In the genomic region with DNA sequence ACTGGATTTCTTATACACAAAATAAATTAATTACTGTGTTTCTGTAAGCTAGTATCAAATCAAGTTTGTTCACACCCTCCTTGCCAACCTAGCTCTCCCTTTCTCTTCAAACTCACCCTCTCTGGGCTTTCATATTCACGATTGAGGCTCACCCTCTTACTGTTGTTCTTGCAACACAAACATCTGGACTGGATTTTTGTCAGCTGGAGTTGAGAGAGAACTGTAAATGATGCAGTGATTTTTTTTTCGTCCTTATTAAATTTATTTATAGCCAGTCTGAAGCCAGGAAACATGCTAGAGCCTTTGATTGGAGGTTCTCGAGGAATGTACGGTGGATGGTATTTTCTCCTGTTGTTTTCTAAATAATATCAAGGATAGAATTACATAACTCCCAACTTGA, we compare ENCODE assay signal across 11 cellular contexts.
DNase-seq lines count a peak whose midpoint lies in the region; TF ChIP-seq lines count a peak whose summit lies in the region.
"Had no signal": no experiment of that assay in that cellular context is flagged by ENCODE, and none has a peak within 500 bp of the region (broad histone marks: within the 10 kb centered on the region; RNA-seq: fewer than 3 reads in every experiment).

No MANE protein-coding gene starts in this region.

- H3K4me2 ChIP-seq in mammary epithelial cell (ENCODE audit: insufficient read depth, low read depth, low read length) (no peak overlapping the region), fibroblast of lung (ENCODE audit: extremely low read depth, insufficient read depth, low read length) (peak overlapping the region; percentile 28)
- H3K4me2 ChIP-seq: BLaER1 had no signal

- H3K4me1 ChIP-seq in breast epithelium (peaks cover 4 to 15% of the 10 kb centered on the region in 2 donors), mammary epithelial cell (ENCODE audit: insufficient read depth, low read length) (no peaks in the 10 kb centered on the region), fibroblast of lung (ENCODE audit: control insufficient read depth, extremely low read depth, insufficient read depth, low read length) (peaks cover 3% of the 10 kb centered on the region)

- H3K79me2 ChIP-seq in mammary epithelial cell (ENCODE audit: insufficient read depth, low read length) (no peaks in the 10 kb centered on the region), fibroblast of lung (ENCODE audit: control insufficient read depth, insufficient read depth, low read length) (no peaks in the 10 kb centered on the region)

- H2AFZ ChIP-seq in mammary epithelial cell (ENCODE audit: low read depth, low read length) (no peak overlapping the region), fibroblast of lung (ENCODE audit: low read length) (no peak overlapping the region)

- H4K20me1 ChIP-seq in mammary epithelial cell (ENCODE audit: insufficient read depth, low read length) (no peaks in the 10 kb centered on the region), fibroblast of lung (ENCODE audit: control insufficient read depth, extremely low read depth, insufficient read depth, low read length) (no peaks in the 10 kb centered on the region)
- H4K20me1 ChIP-seq: BLaER1 had no signal

- peaks cover 54% of the 10 kb centered on the region for H3K4me1 Mint-ChIP-seq in neural crest cell
- H3K4me1 Mint-ChIP-seq in T-helper 2 cell treated with Interferon-gamma antibody and Interleukin-4, amounts not matched to agents 5 μg/mL and 100 μg/mL, for 36 hours (ENCODE audit: low read depth), result peaks cover 3% of the 10 kb centered on the region
- peaks cover 7% of the 10 kb centered on the region for H3K4me1 Mint-ChIP-seq in activated T-helper 2 cell treated with anti-CD3 and anti-CD28 coated beads, Interferon-gamma antibody, Interleukin-2, Interleukin-4, amounts not matched to agents 10 μg/mL and 5 μg/mL and 100 μg/mL, durations not matched to agents 14 hours and 24 hours and 36 hours (ENCODE audit: low read depth)

- H3K27ac ChIP-seq in breast epithelium (peak overlapping the region; percentile 67 to 80), mammary epithelial cell (ENCODE audit: insufficient read depth, low read depth, low read length) (no peak overlapping the region), fibroblast of lung (ENCODE audit: insufficient read depth, low read length) (peak overlapping the region; percentile 26)
- H3K27ac ChIP-seq: BLaER1 had no signal

- peaks cover 3% of the 10 kb centered on the region for H3K9me3 Mint-ChIP-seq in neural crest cell
- H3K9me3 Mint-ChIP-seq in T-helper 2 cell treated with Interferon-gamma antibody and Interleukin-4, amounts not matched to agents 5 μg/mL and 100 μg/mL, for 36 hours, result peaks cover 3% of the 10 kb centered on the region
- H3K9me3 Mint-ChIP-seq in activated T-helper 2 cell treated with anti-CD3 and anti-CD28 coated beads, Interferon-gamma antibody, Interleukin-2, Interleukin-4, amounts not matched to agents 10 μg/mL and 5 μg/mL and 100 μg/mL, durations not matched to agents 14 hours and 24 hours and 36 hours, result no peaks in the 10 kb centered on the region
- H3K9me3 Mint-ChIP-seq: effector memory CD8-positive, alpha-beta T cell had no signal

- TF ChIP-seq CTCF in breast epithelium (IDR thresholded peaks at IDR 0.05) (no peak), mammary epithelial cell (conservative IDR thresholded peaks at IDR 0.05 in 1 of 2, IDR thresholded peaks at IDR 0.05 in 1 of 2; ENCODE audit: extremely low read depth in 1 of 2, insufficient read depth in 1 of 2, low read depth in 1 of 2, low read length in 2 of 2) (no peak), fibroblast of lung (conservative IDR thresholded peaks at IDR 0.05 in 1 of 2, IDR thresholded peaks at IDR 0.05 in 1 of 2; ENCODE audit: low read depth in 1 of 2, low read length in 2 of 2) (no peak), neural crest cell (conservative IDR thresholded peaks at IDR 0.05) (no peak)

- BruUV-seq in mammary epithelial cell (replicated peaks; lab: Mats Ljungman, UMichigan), result no TSS peak

- H3K36me3 ChIP-seq in breast epithelium, result no peaks in the 10 kb centered on the region
- no peaks in the 10 kb centered on the region for H3K36me3 ChIP-seq in mammary epithelial cell (ENCODE audit: insufficient read depth, low read length)
- H3K36me3 ChIP-seq in fibroblast of lung (ENCODE audit: control insufficient read depth, insufficient read depth, low read length), result no peaks in the 10 kb centered on the region

- no peak for TF ChIP-seq POLR2A in breast epithelium (IDR thresholded peaks at IDR 0.05)

- H3K27ac Mint-ChIP-seq in neural crest cell (ENCODE audit: unreplicated experiment), result no peak overlapping the region
- no peak overlapping the region for H3K27ac Mint-ChIP-seq in T-helper 2 cell treated with Interferon-gamma antibody and Interleukin-4, amounts not matched to agents 5 μg/mL and 100 μg/mL, for 36 hours
- no peak overlapping the region for H3K27ac Mint-ChIP-seq in activated T-helper 2 cell treated with anti-CD3 and anti-CD28 coated beads, Interferon-gamma antibody, Interleukin-2, Interleukin-4, amounts not matched to agents 10 μg/mL and 5 μg/mL and 100 μg/mL, durations not matched to agents 14 hours and 24 hours and 36 hours
- H3K27ac Mint-ChIP-seq: effector memory CD8-positive, alpha-beta T cell had no signal

- DNase-seq in breast epithelium (ENCODE audit: low spot score in 2 of 2), result no peak
- DNase-seq in mammary epithelial cell, result no peak
- peak in 1 of 2 donors; percentile 90 for DNase-seq in fibroblast of lung (ENCODE audit: low read depth in 2 of 2)
- no peak for DNase-seq in neural crest cell (ENCODE audit: low read depth, low spot score)
- DNase-seq in activated CD4-positive, alpha-beta T cell treated with anti-CD3 and anti-CD28 coated beads for 4 hours, result no peak
- DNase-seq in T-helper 2 cell treated with Interferon-gamma antibody and Interleukin-4, amounts not matched to agents 5 μg/mL and 100 μg/mL, for 36 hours (ENCODE audit: low spot score), result no peak
- no peak for DNase-seq in NCI-H2081 treated with DMSO at 0.1 percent for 48 hours (lab: John Stamatoyannopoulos, UW)
- no peak for DNase-seq in activated T-helper 2 cell treated with anti-CD3 and anti-CD28 coated beads, Interferon-gamma antibody, Interleukin-2, Interleukin-4, amounts not matched to agents 10 μg/mL and 5 μg/mL and 100 μg/mL, durations not matched to agents 14 hours and 24 hours and 36 hours (ENCODE audit: low spot score)
- DNase-seq: activated effector memory CD4-positive, alpha-beta T cell treated with anti-CD3 and anti-CD28 coated beads, Interleukin-2, amount 50 U/mL, for 16 hours; effector memory CD8-positive, alpha-beta T cell had no signal

- H3K4me3 ChIP-seq in breast epithelium (no peak overlapping the region), mammary epithelial cell (replicated peaks in 1 of 3; ENCODE audit: insufficient read depth in 1 of 3, low read depth in 2 of 3, low read length in 3 of 3) (no peak overlapping the region), fibroblast of lung (replicated peaks in 1 of 4; ENCODE audit: control extremely low read depth in 1 of 4, insufficient read depth in 1 of 4, low read depth in 3 of 4, low read length in 4 of 4) (no peak overlapping the region)
- H3K4me3 ChIP-seq: BLaER1 had no signal

- intact Hi-C loops in breast epithelium (cut with DNase I; ENCODE audit: low total_unique reads) (no loop called here), mammary epithelial cell (cut with micrococcal nuclease) (no loop called here)
- intact Hi-C loops in activated T-helper 2 cell treated with anti-CD3 and anti-CD28 coated beads, Interferon-gamma antibody, Interleukin-2, Interleukin-4, amounts not matched to agents 10 μg/mL and 5 μg/mL and 100 μg/mL, durations not matched to agents 14 hours and 24 hours and 36 hours (cut with micrococcal nuclease), result no loop called here

- peak overlapping the region; percentile 5 for H3K4me3 Mint-ChIP-seq in neural crest cell
- no peak overlapping the region for H3K4me3 Mint-ChIP-seq in T-helper 2 cell treated with Interferon-gamma antibody and Interleukin-4, amounts not matched to agents 5 μg/mL and 100 μg/mL, for 36 hours
- no peak overlapping the region for H3K4me3 Mint-ChIP-seq in activated T-helper 2 cell treated with anti-CD3 and anti-CD28 coated beads, Interferon-gamma antibody, Interleukin-2, Interleukin-4, amounts not matched to agents 10 μg/mL and 5 μg/mL and 100 μg/mL, durations not matched to agents 14 hours and 24 hours and 36 hours (ENCODE audit: low read depth)
- H3K4me3 Mint-ChIP-seq: effector memory CD8-positive, alpha-beta T cell had no signal

- H3K36me3 Mint-ChIP-seq in neural crest cell (ENCODE audit: low read depth), result peaks cover 3% of the 10 kb centered on the region
- peaks cover 2% of the 10 kb centered on the region for H3K36me3 Mint-ChIP-seq in T-helper 2 cell treated with Interferon-gamma antibody and Interleukin-4, amounts not matched to agents 5 μg/mL and 100 μg/mL, for 36 hours (ENCODE audit: low read depth)
- H3K36me3 Mint-ChIP-seq in activated T-helper 2 cell treated with anti-CD3 and anti-CD28 coated beads, Interferon-gamma antibody, Interleukin-2, Interleukin-4, amounts not matched to agents 10 μg/mL and 5 μg/mL and 100 μg/mL, durations not matched to agents 14 hours and 24 hours and 36 hours (ENCODE audit: low read depth), result no peaks in the 10 kb centered on the region

- dilution Hi-C loops in mammary epithelial cell (cut with HindIII; ENCODE audit: low sequenced_read_pairs), result no loop called here

- WGBS in mammary epithelial cell (ENCODE audit: low coverage, missing lambda C conversion rate), result 100% methylated on average over 3 of the region's 4 CpGs

- no peaks in the 10 kb centered on the region for H3K27me3 ChIP-seq in breast epithelium
- no peaks in the 10 kb centered on the region for H3K27me3 ChIP-seq in mammary epithelial cell (ENCODE audit: insufficient read depth, low read length)
- H3K27me3 ChIP-seq in fibroblast of lung (ENCODE audit: control insufficient read depth, insufficient read depth, low read length), result no peaks in the 10 kb centered on the region
- H3K27me3 ChIP-seq: BLaER1 had no signal

- CTCF ChIA-PET in mammary epithelial cell (lab: Charles Lee; ENCODE audit: low non-redundant PET), result no interaction called here

- H3K27me3 Mint-ChIP-seq in neural crest cell (ENCODE audit: low read depth), result no peaks in the 10 kb centered on the region
- no peaks in the 10 kb centered on the region for H3K27me3 Mint-ChIP-seq in T-helper 2 cell treated with Interferon-gamma antibody and Interleukin-4, amounts not matched to agents 5 μg/mL and 100 μg/mL, for 36 hours (ENCODE audit: low read depth)
- no peaks in the 10 kb centered on the region for H3K27me3 Mint-ChIP-seq in activated T-helper 2 cell treated with anti-CD3 and anti-CD28 coated beads, Interferon-gamma antibody, Interleukin-2, Interleukin-4, amounts not matched to agents 10 μg/mL and 5 μg/mL and 100 μg/mL, durations not matched to agents 14 hours and 24 hours and 36 hours (ENCODE audit: low read depth)
- H3K27me3 Mint-ChIP-seq: effector memory CD8-positive, alpha-beta T cell had no signal

- no peak overlapping the region for H3K9ac ChIP-seq in mammary epithelial cell (ENCODE audit: insufficient read depth, low read length)
- H3K9ac ChIP-seq in fibroblast of lung (ENCODE audit: insufficient read depth, low read length), result no peak overlapping the region
- H3K9ac ChIP-seq: BLaER1 had no signal

- H3K9me3 ChIP-seq in breast epithelium (no peaks in the 10 kb centered on the region), mammary epithelial cell (replicated peaks; ENCODE audit: insufficient read depth, low read length) (peaks cover 3% of the 10 kb centered on the region), fibroblast of lung (ENCODE audit: control insufficient read depth, insufficient read depth, low read depth, low read length) (no peaks in the 10 kb centered on the region)

- in situ Hi-C loops in mammary epithelial cell (cut with MboI; ENCODE audit: low sequenced_read_pairs in 2 of 2), result no loop called here
